Comparison of ENCODE assay signal across 8 cellular contexts in the genomic region with DNA sequence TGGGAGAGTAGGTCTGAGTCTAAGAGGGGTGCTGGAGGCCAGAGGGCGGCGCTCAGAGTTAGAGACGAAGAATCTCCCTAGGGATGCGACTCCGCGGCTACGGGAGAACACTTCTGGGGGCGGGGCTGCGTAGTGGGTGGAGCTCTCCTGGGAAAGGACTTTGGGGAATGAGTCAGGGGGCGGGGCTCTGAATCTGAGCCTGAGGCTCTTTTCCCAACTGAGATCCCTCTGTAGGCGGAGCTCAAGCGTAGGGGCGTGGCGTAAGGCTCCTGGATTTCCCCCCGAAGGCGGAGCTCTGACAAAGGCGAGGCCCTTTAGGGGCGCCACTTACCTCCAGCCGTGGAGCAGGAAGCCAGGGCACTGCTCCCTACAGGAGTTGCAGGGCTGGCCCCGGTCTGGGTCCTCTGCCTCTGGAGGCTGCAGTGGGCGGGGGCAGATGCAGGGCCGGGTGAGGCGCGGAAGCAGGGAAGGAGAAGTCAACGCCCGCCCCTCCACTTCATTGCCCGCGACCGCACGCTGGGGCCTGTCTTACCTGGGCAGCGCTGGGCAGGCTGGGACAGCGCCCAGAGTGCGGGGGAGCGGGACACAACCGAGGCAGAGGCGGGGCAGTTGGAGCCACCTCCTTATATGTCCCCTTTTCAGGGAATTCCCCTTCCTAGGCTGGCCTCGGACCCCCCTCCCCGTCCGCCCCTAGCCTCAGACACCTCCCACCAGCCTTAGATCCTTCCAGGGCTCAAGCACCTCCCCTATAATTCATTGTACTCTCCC. TPM values are rescaled to one million over a fixed set of nuclear protein-coding genes. Genes with fewer than 3 reads are reported as not detected.
DNase-seq lines count a peak whose midpoint lies in the region; ATAC-seq, FAIRE-seq and TF ChIP-seq lines count a peak whose summit lies in the region.

No MANE protein-coding gene starts in this region.

- POLR2A ChIA-PET in A673 (lab: Charles Lee; ENCODE audit: low non-redundant PET): no interaction called here
- POLR2A ChIA-PET in HepG2 (lab: Yijun Ruan, JAX): no interaction called here

- DNase-seq in A673 (ENCODE audit: low spot score): peak; percentile 95
- DNase-seq in GM13976 (ENCODE audit: low spot score): peak; percentile 56
- peak; percentile 93 for DNase-seq in KBM-7
- DNase-seq in SK-N-MC (ENCODE audit: low read depth, low spot score): peak; percentile 74
- no peak for DNase-seq in HepG2 (ENCODE audit: low spot score)
- peak; percentile 93 for DNase-seq in stomach
- DNase-seq in cerebellar nuclear complex (lab: John Stamatoyannopoulos, UW): no peak

- ATAC-seq in HepG2: no peak

- TF ChIP-seq CTCF in A673 (conservative IDR thresholded peaks at IDR 0.05; ENCODE audit: low read depth, low read length) (peak; percentile 32; the same call in 1 of the 2 replicates), GM13976 (IDR thresholded peaks at IDR 0.05; ENCODE audit: borderline replicate concordance, control extremely low read depth, extremely low read depth, insufficient read depth, missing control alignments) (no peak), HepG2 (CRISPR knock-in tag; IDR thresholded peaks at IDR 0.05) (no peak), stomach (IDR thresholded peaks at IDR 0.05) (no peak)

- peak overlapping the region; percentile 72 for H3K27ac ChIP-seq in A673 (ENCODE audit: low read depth, low read length, poor library complexity, severe bottlenecking)
- H3K27ac ChIP-seq in SK-N-MC: no peak overlapping the region
- no peak overlapping the region for H3K27ac ChIP-seq in HepG2 (ENCODE audit: extremely low read length, insufficient read depth, low read length)
- peak overlapping the region; percentile 68 to 86 (median 82) for H3K27ac ChIP-seq in stomach

- H3K36me3 Mint-ChIP-seq in dendritic cell treated with granulocyte-macrophage colony-stimulating factor and Interleukin-4, amounts not matched to agents 40 ng/mL and 50 ng/mL, for 4 days (ENCODE audit: low read depth): peaks cover 55% of the 10 kb centered on the region

- H3K27me3 Mint-ChIP-seq in dendritic cell treated with granulocyte-macrophage colony-stimulating factor and Interleukin-4, amounts not matched to agents 40 ng/mL and 50 ng/mL, for 4 days: no peaks in the 10 kb centered on the region

- peaks cover 64% of the 10 kb centered on the region for H3K4me1 Mint-ChIP-seq in dendritic cell treated with granulocyte-macrophage colony-stimulating factor and Interleukin-4, amounts not matched to agents 40 ng/mL and 50 ng/mL, for 4 days (ENCODE audit: low read depth)

- no peaks in the 10 kb centered on the region for H3K79me2 ChIP-seq in HepG2 (ENCODE audit: insufficient read depth, low read length)

- no peak for TF ChIP-seq POLR2A in HepG2 (IDR thresholded peaks at IDR 0.05; ENCODE audit: insufficient read depth in 1 of 2, low read depth in 2 of 2, low read length in 2 of 2)
- TF ChIP-seq POLR2A in stomach (IDR thresholded peaks at IDR 0.05): peak in 2 of 4 donors; percentile 17 to 27

- no peaks in the 10 kb centered on the region for H4K20me1 ChIP-seq in HepG2 (ENCODE audit: insufficient read depth, low read length)

- TF ChIP-seq EP300 in HepG2 (IDR thresholded peaks at IDR 0.05; ENCODE audit: low read depth in 2 of 2, low read length in 2 of 2): no peak
- TF ChIP-seq EP300 in HepG2 (CRISPR knock-in tag; IDR thresholded peaks at IDR 0.05; ENCODE audit: borderline replicate concordance): no peak
- TF ChIP-seq EP300 in stomach (IDR thresholded peaks at IDR 0.05): no peak

- in situ Hi-C loops in GM13976 (cut with MboI; ENCODE audit: low sequenced_read_pairs, unreplicated experiment) (no loop called here), KBM-7 (cut with MboI; ENCODE audit: low pct_unique_long_range_greater_than_20kb, low sequenced_read_pairs) (no loop called here), HepG2 (cut with HindIII; ENCODE audit: extremely low pct_ligation_motif_present, low pct_unique_long_range_greater_than_20kb) (loop anchor here (5.0 kb wide), 1 partner anchor 62 kb away; a partner anchor contains a TSS)

- CTCF ChIA-PET in A673 (lab: Charles Lee) (interaction anchor here (0.8 kb wide), 2 partner anchors 8 to 29 kb away, joined by 4 read pairs; no protein-coding TSS in a partner anchor), HepG2 (lab: Yijun Ruan, JAX; ENCODE audit: low intra/inter-chr PET ratio, low total read pairs) (no interaction called here)

- intact Hi-C loops in A673 (cut with micrococcal nuclease; ENCODE audit: unreplicated experiment) (no loop called here), HepG2 (cut with micrococcal nuclease; ENCODE audit: unreplicated experiment) (loop anchor here (5.0 kb wide), 1 partner anchor 447 kb away; no protein-coding TSS in a partner anchor), stomach (cut with DNase I; ENCODE audit: low total_unique reads) (no loop called here)
- intact Hi-C loops in dendritic cell treated with granulocyte-macrophage colony-stimulating factor and Interleukin-4, amounts not matched to agents 40 ng/mL and 50 ng/mL, for 4 days (cut with micrococcal nuclease): no loop called here

- H3K27me3 ChIP-seq in A673 (replicated peaks; ENCODE audit: insufficient read depth, low read depth, low read length, poor library complexity) (no peaks in the 10 kb centered on the region), HepG2 (ENCODE audit: control insufficient read depth in 1 of 2, insufficient read depth in 2 of 2, low read length in 2 of 2) (no peaks in the 10 kb centered on the region), stomach (no peaks in the 10 kb centered on the region)

- H3K9ac ChIP-seq in SK-N-MC (ENCODE audit: insufficient read length): no peak overlapping the region
- no peak overlapping the region for H3K9ac ChIP-seq in HepG2 (ENCODE audit: insufficient read depth, low read depth, low read length)

- H3K4me3 Mint-ChIP-seq in dendritic cell treated with granulocyte-macrophage colony-stimulating factor and Interleukin-4, amounts not matched to agents 40 ng/mL and 50 ng/mL, for 4 days: peak overlapping the region; percentile 84

- H3K27ac Mint-ChIP-seq in dendritic cell treated with granulocyte-macrophage colony-stimulating factor and Interleukin-4, amounts not matched to agents 40 ng/mL and 50 ng/mL, for 4 days: peak overlapping the region; percentile 78

- H3K36me3 ChIP-seq in A673 (ENCODE audit: insufficient read depth, low read length, poor library complexity, severe bottlenecking) (no peaks in the 10 kb centered on the region), SK-N-MC (ENCODE audit: insufficient read depth, low read length) (no peaks in the 10 kb centered on the region), HepG2 (replicated peaks in 1 of 2; ENCODE audit: control insufficient read depth in 1 of 2, insufficient read depth in 2 of 2, low read length in 2 of 2) (no peaks in the 10 kb centered on the region; a peak in 1 of 5 replicates), stomach (peaks cover 4 to 33% (median 24%) of the 10 kb centered on the region in 4 donors)

- 95% methylated on average over 19 of the region's 39 CpGs for WGBS in HepG2 (ENCODE audit: low lambda C conversion rate)
- WGBS in stomach, 5 donors: 5 to 43% (median 23%) methylated on average over 17 to 39 of the region's 39 CpGs

- no peak overlapping the region for H2AFZ ChIP-seq in HepG2 (ENCODE audit: low read length)

- H3K4me3 ChIP-seq in A673 (ENCODE audit: low read depth, low read length, poor library complexity, severe bottlenecking) (peak overlapping the region; percentile 47), SK-N-MC (peak overlapping the region; percentile 72), HepG2 (replicated peaks in 1 of 3; ENCODE audit: insufficient read depth in 1 of 3, low read depth in 2 of 3, low read length in 3 of 3) (no peak overlapping the region), stomach (peak overlapping the region; percentile 48 to 58 (median 54))

- H3K9me3 Mint-ChIP-seq in dendritic cell treated with granulocyte-macrophage colony-stimulating factor and Interleukin-4, amounts not matched to agents 40 ng/mL and 50 ng/mL, for 4 days: no peaks in the 10 kb centered on the region

- H3K4me1 ChIP-seq in A673 (ENCODE audit: insufficient read depth, low read length, poor library complexity, severe bottlenecking): peaks cover 6% of the 10 kb centered on the region
- peaks cover 28% of the 10 kb centered on the region for H3K4me1 ChIP-seq in HepG2 (ENCODE audit: insufficient read depth, low read length)
- peaks cover 9 to 26% (median 16%) of the 10 kb centered on the region in 4 donors for H3K4me1 ChIP-seq in stomach

- TF ChIP-seq RAD21 in HepG2 (CRISPR knock-in tag; IDR thresholded peaks at IDR 0.05): no peak

- no peaks in the 10 kb centered on the region for H3K9me3 ChIP-seq in A673 (ENCODE audit: low read depth, low read length, poor library complexity, severe bottlenecking)
- H3K9me3 ChIP-seq in SK-N-MC (ENCODE audit: low read depth, low read length): no peaks in the 10 kb centered on the region
- H3K9me3 ChIP-seq in HepG2 (ENCODE audit: low read length): no peaks in the 10 kb centered on the region
- H3K9me3 ChIP-seq in stomach: no peaks in the 10 kb centered on the region

- peak overlapping the region; percentile 72; the same call in 1 of the 2 replicates for H3K4me2 ChIP-seq in HepG2 (ENCODE audit: low read depth, low read length)

- no TSS peak for BruUV-seq in A673 (replicated peaks; lab: Mats Ljungman, UMichigan)
- no TSS peak for BruUV-seq in HepG2 (replicated peaks; lab: Mats Ljungman, UMichigan)

- no peak for FAIRE-seq in HepG2 (lab: Jason Lieb, UNC)

RNA-seq across cellular contexts. Expression of a gene that starts 1.7 kb away (rescaled TPM):
- 4.8 and 6.7 TPM in 2 replicates for total RNA-seq in A673 (2021)
- total RNA-seq in HepG2 (2016; rRNA removed; fragmentation: Illumina TruSeq; extraction: Trizol): 2.5 and 2.6 TPM in 2 replicates
- total RNA-seq in HepG2 (2016; cell fraction: cytosol; rRNA removed; fragmentation: Illumina TruSeq; extraction: Trizol; ENCODE audit: low read depth): 1.5 and 2.5 TPM in 2 replicates
- 2.2 and 2.6 TPM in 2 replicates for total RNA-seq in HepG2 (2016; cell fraction: insoluble cytoplasmic fraction; rRNA removed; fragmentation: Illumina TruSeq; extraction: Trizol)
- 2.7 and 4.0 TPM in 2 replicates for total RNA-seq in HepG2 (2016; cell fraction: membrane; rRNA removed; fragmentation: Illumina TruSeq; extraction: Trizol)
- 4.3 and 4.4 TPM in 2 replicates for total RNA-seq in HepG2 (2016; cell fraction: nucleus; rRNA removed; fragmentation: Illumina TruSeq; extraction: Trizol)
- polyA plus RNA-seq in HepG2 (2011; rRNA removed): 2.6 and 2.9 TPM in 2 replicates
- polyA plus RNA-seq in HepG2 (2011; cell fraction: cytosol; rRNA removed): 1.6 and 1.7 TPM in 2 replicates
- polyA plus RNA-seq in HepG2 (2011; cell fraction: nucleus; rRNA removed): 17.3 and 17.7 TPM in 2 replicates
- 3.2 and 4.9 TPM in 2 replicates for polyA plus RNA-seq in HepG2 (2012)
- 1.0 and 1.1 TPM in 2 replicates for polyA plus RNA-seq in HepG2 (2016; cell fraction: cytosol; fragmentation: Illumina TruSeq; extraction: Trizol; ENCODE audit: low read depth)
- 2.2 and 2.8 TPM in 2 replicates for polyA plus RNA-seq in HepG2 (2016; cell fraction: insoluble cytoplasmic fraction; fragmentation: Illumina TruSeq; extraction: Trizol; ENCODE audit: low read depth)
- polyA plus RNA-seq in HepG2 (2016; cell fraction: membrane; fragmentation: Illumina TruSeq; extraction: Trizol; ENCODE audit: low read depth): 1.9 and 2.3 TPM in 2 replicates
- 8.7 and 12.2 TPM in 2 replicates for polyA plus RNA-seq in HepG2 (2016; cell fraction: nucleus; fragmentation: Illumina TruSeq; extraction: Trizol; ENCODE audit: insufficient read depth, low read depth)
- polyA minus RNA-seq in HepG2 (2011; rRNA and poly(A)+ RNA removed; ENCODE audit: low replicate concordance): 4.0 and 25.7 TPM in 2 replicates
- polyA minus RNA-seq in HepG2 (2011; cell fraction: cytosol; rRNA and poly(A)+ RNA removed): 2.5 and 2.6 TPM in 2 replicates
- 5.2 and 5.6 TPM in 2 replicates for polyA minus RNA-seq in HepG2 (2011; cell fraction: nucleus; rRNA and poly(A)+ RNA removed)
- total RNA-seq in stomach: 10 to 100 TPM in 3 of 5 donors, 1 to 10 TPM in 2; 3.7 to 65.1 (median 16.9) TPM
- 1 to 10 TPM; 6.3 to 7.1 (median 6.5) TPM for polyA plus RNA-seq in stomach

RNA-seq across cellular contexts. Expression of a gene that starts 12.8 kb away (rescaled TPM):
- total RNA-seq in A673 (2021) (70.0 and 87.5 TPM in 2 replicates), HepG2 (2016; rRNA removed; fragmentation: Illumina TruSeq; extraction: Trizol) (0.18 and 0.40 TPM in 2 replicates), stomach (100 to 1,000 TPM in 1 of 5 donors, 10 to 100 TPM in 4; 14.0 to 155 (median 52.2) TPM)
- not detected in 2 replicates for total RNA-seq in HepG2 (2016; cell fraction: cytosol; rRNA removed; fragmentation: Illumina TruSeq; extraction: Trizol; ENCODE audit: low read depth)
- 0.19 and 0.24 TPM in 2 replicates for total RNA-seq in HepG2 (2016; cell fraction: insoluble cytoplasmic fraction; rRNA removed; fragmentation: Illumina TruSeq; extraction: Trizol)
- total RNA-seq in HepG2 (2016; cell fraction: membrane; rRNA removed; fragmentation: Illumina TruSeq; extraction: Trizol): 0.45 TPM in 1 of 2 replicates, not detected in the other
- 0.50 TPM in 1 of 2 replicates, not detected in the other for total RNA-seq in HepG2 (2016; cell fraction: nucleus; rRNA removed; fragmentation: Illumina TruSeq; extraction: Trizol)
- polyA plus RNA-seq in HepG2 (2011; rRNA removed) (3.6 and 5.1 TPM in 2 replicates), stomach (100 to 1,000 TPM in 1 of 3 donors, 10 to 100 TPM in 2; 55.0 to 323 (median 94.4) TPM)
- polyA plus RNA-seq in HepG2 (2011; cell fraction: cytosol; rRNA removed): 4.2 and 6.6 TPM in 2 replicates
- 1.5 and 1.9 TPM in 2 replicates for polyA plus RNA-seq in HepG2 (2011; cell fraction: nucleus; rRNA removed)
- polyA plus RNA-seq in HepG2 (2012): 2.8 and 4.2 TPM in 2 replicates
- 0.70 and 0.82 TPM in 2 replicates for polyA plus RNA-seq in HepG2 (2016; cell fraction: cytosol; fragmentation: Illumina TruSeq; extraction: Trizol; ENCODE audit: low read depth)
- polyA plus RNA-seq in HepG2 (2016; cell fraction: insoluble cytoplasmic fraction; fragmentation: Illumina TruSeq; extraction: Trizol; ENCODE audit: low read depth): 0.23 and 0.32 TPM in 2 replicates
- 0.83 and 0.88 TPM in 2 replicates for polyA plus RNA-seq in HepG2 (2016; cell fraction: membrane; fragmentation: Illumina TruSeq; extraction: Trizol; ENCODE audit: low read depth)
- 0.70 and 0.76 TPM in 2 replicates for polyA plus RNA-seq in HepG2 (2016; cell fraction: nucleus; fragmentation: Illumina TruSeq; extraction: Trizol; ENCODE audit: insufficient read depth, low read depth)
- 4.8 and 952 TPM in 2 replicates for polyA minus RNA-seq in HepG2 (2011; rRNA and poly(A)+ RNA removed; ENCODE audit: low replicate concordance)
- 1.8 and 2.3 TPM in 2 replicates for polyA minus RNA-seq in HepG2 (2011; cell fraction: cytosol; rRNA and poly(A)+ RNA removed)
- polyA minus RNA-seq in HepG2 (2011; cell fraction: nucleus; rRNA and poly(A)+ RNA removed): 1.3 and 1.9 TPM in 2 replicates

RNA-seq across cellular contexts. Expression of a gene that starts 15.5 kb away (rescaled TPM):
- total RNA-seq in A673 (2021) (14.6 and 16.3 TPM in 2 replicates), HepG2 (2016; rRNA removed; fragmentation: Illumina TruSeq; extraction: Trizol) (1.7 and 2.5 TPM in 2 replicates), stomach (100 to 1,000 TPM in 1 of 5 donors, 1 to 10 TPM in 2, under 1 TPM in 1, not detected in 1; 0.89 to 211 (median 3.3) TPM)
- total RNA-seq in HepG2 (2016; cell fraction: cytosol; rRNA removed; fragmentation: Illumina TruSeq; extraction: Trizol; ENCODE audit: low read depth): 0.40 and 0.62 TPM in 2 replicates
- total RNA-seq in HepG2 (2016; cell fraction: insoluble cytoplasmic fraction; rRNA removed; fragmentation: Illumina TruSeq; extraction: Trizol): 0.62 and 2.3 TPM in 2 replicates
- total RNA-seq in HepG2 (2016; cell fraction: membrane; rRNA removed; fragmentation: Illumina TruSeq; extraction: Trizol): 0.55 and 0.93 TPM in 2 replicates
- 1.4 and 2.4 TPM in 2 replicates for total RNA-seq in HepG2 (2016; cell fraction: nucleus; rRNA removed; fragmentation: Illumina TruSeq; extraction: Trizol)
- polyA plus RNA-seq in HepG2 (2011; rRNA removed) (2.0 and 4.4 TPM in 2 replicates), stomach (1 to 10 TPM in 2 of 3 donors, under 1 TPM in 1; 0.92 to 5.0 (median 3.9) TPM)
- 2.7 and 2.9 TPM in 2 replicates for polyA plus RNA-seq in HepG2 (2011; cell fraction: cytosol; rRNA removed)
- polyA plus RNA-seq in HepG2 (2011; cell fraction: nucleus; rRNA removed): 3.0 and 5.4 TPM in 2 replicates
- polyA plus RNA-seq in HepG2 (2012): 6.5 and 6.7 TPM in 2 replicates
- polyA plus RNA-seq in HepG2 (2016; cell fraction: cytosol; fragmentation: Illumina TruSeq; extraction: Trizol; ENCODE audit: low read depth): 0.21 and 0.33 TPM in 2 replicates
- polyA plus RNA-seq in HepG2 (2016; cell fraction: insoluble cytoplasmic fraction; fragmentation: Illumina TruSeq; extraction: Trizol; ENCODE audit: low read depth): 0.52 and 0.99 TPM in 2 replicates
- 0.50 and 0.73 TPM in 2 replicates for polyA plus RNA-seq in HepG2 (2016; cell fraction: membrane; fragmentation: Illumina TruSeq; extraction: Trizol; ENCODE audit: low read depth)
- 3.2 and 4.6 TPM in 2 replicates for polyA plus RNA-seq in HepG2 (2016; cell fraction: nucleus; fragmentation: Illumina TruSeq; extraction: Trizol; ENCODE audit: insufficient read depth, low read depth)
- 1.6 and 4.4 TPM in 2 replicates for polyA minus RNA-seq in HepG2 (2011; rRNA and poly(A)+ RNA removed; ENCODE audit: low replicate concordance)
- 2.1 and 3.0 TPM in 2 replicates for polyA minus RNA-seq in HepG2 (2011; cell fraction: cytosol; rRNA and poly(A)+ RNA removed)
- polyA minus RNA-seq in HepG2 (2011; cell fraction: nucleus; rRNA and poly(A)+ RNA removed): 1.7 and 2.2 TPM in 2 replicates

RNA-seq across cellular contexts. Expression of a gene that starts 21.9 kb away (rescaled TPM):
- total RNA-seq in A673 (2021) (1.1 and 1.5 TPM in 2 replicates), HepG2 (2016; rRNA removed; fragmentation: Illumina TruSeq; extraction: Trizol) (1.0 and 1.2 TPM in 2 replicates), stomach (10 to 100 TPM in 3 of 5 donors, 1 to 10 TPM in 2; 4.7 to 43.2 (median 10.3) TPM)
- 0.35 and 0.40 TPM in 2 replicates for total RNA-seq in HepG2 (2016; cell fraction: cytosol; rRNA removed; fragmentation: Illumina TruSeq; extraction: Trizol; ENCODE audit: low read depth)
- 0.65 and 1.4 TPM in 2 replicates for total RNA-seq in HepG2 (2016; cell fraction: insoluble cytoplasmic fraction; rRNA removed; fragmentation: Illumina TruSeq; extraction: Trizol)
- 0.65 and 0.90 TPM in 2 replicates for total RNA-seq in HepG2 (2016; cell fraction: membrane; rRNA removed; fragmentation: Illumina TruSeq; extraction: Trizol)
- 0.78 and 0.85 TPM in 2 replicates for total RNA-seq in HepG2 (2016; cell fraction: nucleus; rRNA removed; fragmentation: Illumina TruSeq; extraction: Trizol)
- polyA plus RNA-seq in HepG2 (2011; rRNA removed) (0.37 and 0.63 TPM in 2 replicates), stomach (10 to 100 TPM; 18.9 to 41.1 (median 35.0) TPM)
- polyA plus RNA-seq in HepG2 (2011; cell fraction: cytosol; rRNA removed): 0.35 and 1.4 TPM in 2 replicates
- 1.9 and 2.3 TPM in 2 replicates for polyA plus RNA-seq in HepG2 (2011; cell fraction: nucleus; rRNA removed)
- 0.21 and 0.40 TPM in 2 replicates for polyA plus RNA-seq in HepG2 (2012)
- polyA plus RNA-seq in HepG2 (2016; cell fraction: cytosol; fragmentation: Illumina TruSeq; extraction: Trizol; ENCODE audit: low read depth): 0.27 and 0.53 TPM in 2 replicates
- 0.74 and 1.2 TPM in 2 replicates for polyA plus RNA-seq in HepG2 (2016; cell fraction: insoluble cytoplasmic fraction; fragmentation: Illumina TruSeq; extraction: Trizol; ENCODE audit: low read depth)
- polyA plus RNA-seq in HepG2 (2016; cell fraction: membrane; fragmentation: Illumina TruSeq; extraction: Trizol; ENCODE audit: low read depth): 0.58 and 1.1 TPM in 2 replicates
- polyA plus RNA-seq in HepG2 (2016; cell fraction: nucleus; fragmentation: Illumina TruSeq; extraction: Trizol; ENCODE audit: insufficient read depth, low read depth): 0.57 and 1.8 TPM in 2 replicates
- polyA minus RNA-seq in HepG2 (2011; rRNA and poly(A)+ RNA removed; ENCODE audit: low replicate concordance): 0.60 and 1.7 TPM in 2 replicates
- not detected in 2 replicates for polyA minus RNA-seq in HepG2 (2011; cell fraction: cytosol; rRNA and poly(A)+ RNA removed)
- 0.52 and 1.2 TPM in 2 replicates for polyA minus RNA-seq in HepG2 (2011; cell fraction: nucleus; rRNA and poly(A)+ RNA removed)

RNA-seq across cellular contexts. Expression of a gene that starts 48.7 kb away (rescaled TPM):
- not detected in 2 replicates for total RNA-seq in A673 (2021)
- total RNA-seq in HepG2 (2016; rRNA removed; fragmentation: Illumina TruSeq; extraction: Trizol): not detected in 2 replicates
- not detected in 2 replicates for total RNA-seq in HepG2 (2016; cell fraction: cytosol; rRNA removed; fragmentation: Illumina TruSeq; extraction: Trizol; ENCODE audit: low read depth)
- total RNA-seq in HepG2 (2016; cell fraction: insoluble cytoplasmic fraction; rRNA removed; fragmentation: Illumina TruSeq; extraction: Trizol): not detected in 2 replicates
- total RNA-seq in HepG2 (2016; cell fraction: membrane; rRNA removed; fragmentation: Illumina TruSeq; extraction: Trizol): not detected in 2 replicates
- not detected in 2 replicates for total RNA-seq in HepG2 (2016; cell fraction: nucleus; rRNA removed; fragmentation: Illumina TruSeq; extraction: Trizol)
- polyA plus RNA-seq in HepG2 (2011; rRNA removed): 0.03 and 0.09 TPM in 2 replicates
- polyA plus RNA-seq in HepG2 (2011; cell fraction: cytosol; rRNA removed): 0.01 TPM in 1 of 2 replicates, not detected in the other
- polyA plus RNA-seq in HepG2 (2011; cell fraction: nucleus; rRNA removed): 0.80 and 0.90 TPM in 2 replicates
- 0.11 and 0.12 TPM in 2 replicates for polyA plus RNA-seq in HepG2 (2012)
- polyA plus RNA-seq in HepG2 (2016; cell fraction: cytosol; fragmentation: Illumina TruSeq; extraction: Trizol; ENCODE audit: low read depth): not detected in 2 replicates
- not detected in 2 replicates for polyA plus RNA-seq in HepG2 (2016; cell fraction: insoluble cytoplasmic fraction; fragmentation: Illumina TruSeq; extraction: Trizol; ENCODE audit: low read depth)
- not detected in 2 replicates for polyA plus RNA-seq in HepG2 (2016; cell fraction: membrane; fragmentation: Illumina TruSeq; extraction: Trizol; ENCODE audit: low read depth)
- not detected in 2 replicates for polyA plus RNA-seq in HepG2 (2016; cell fraction: nucleus; fragmentation: Illumina TruSeq; extraction: Trizol; ENCODE audit: insufficient read depth, low read depth)
- 2.9 TPM in 1 of 2 replicates, not detected in the other for polyA minus RNA-seq in HepG2 (2011; rRNA and poly(A)+ RNA removed; ENCODE audit: low replicate concordance)
- not detected in 2 replicates for polyA minus RNA-seq in HepG2 (2011; cell fraction: cytosol; rRNA and poly(A)+ RNA removed)
- 0.26 TPM in 1 of 2 replicates, not detected in the other for polyA minus RNA-seq in HepG2 (2011; cell fraction: nucleus; rRNA and poly(A)+ RNA removed)
- 1 to 10 TPM in 1 of 5 donors, under 1 TPM in 2, not detected in 2; 0.37 to 6.1 (median 0.89) TPM for total RNA-seq in stomach
- under 1 TPM; 0.06 to 0.18 (median 0.15) TPM for polyA plus RNA-seq in stomach

Comparison
In these comparisons a context has a peak if more than half of its experiments do, and no peak if none do; other contexts are left out.
1. DNase-seq: peak in A673 (single experiment), GM13976 (single experiment), KBM-7 (single experiment), SK-N-MC (single experiment) and stomach (single experiment); none in HepG2 (single experiment) and cerebellar nuclear complex (0 of 2).
2. H3K27ac ChIP-seq: peak in A673 (single experiment) and stomach (5 of 5); none in SK-N-MC (single experiment) and HepG2 (single experiment).
3. H3K4me3 ChIP-seq: peak in A673 (single experiment), SK-N-MC (single experiment) and stomach (4 of 4); none in HepG2 (0 of 3).
4. RNA of a gene that starts 12.8 kb away (total RNA-seq): 70.0 to 87.5 TPM in A673 and 14.0 to 155 TPM in stomach; 0.18 to 0.50 TPM in HepG2; every median in the first group is over 4 times any median in the second.